In genomic region chr1:119828266-119828665, GRCh38 we compare ENCODE assay signal across 6 cellular contexts. TPM values are rescaled to one million over a fixed set of nuclear protein-coding genes. Genes with fewer than 3 reads are reported as not detected.
"Had no signal": no experiment of that assay in that cellular context is flagged by ENCODE, and none has a peak within 500 bp of the region (broad histone marks: within the 10 kb centered on the region; RNA-seq: fewer than 3 reads in every experiment).

No MANE protein-coding gene starts in this region.

- DNase-seq: H9, HCEC 1CT, KBM-7 had no signal

- H3K4me2 ChIP-seq: GM23338 had no signal

- ATAC-seq: GM23338 had no signal

- H2AFZ ChIP-seq: GM23338 had no signal

- H3K4me3 ChIP-seq: GM23338 had no signal

RNA-seq across cellular contexts. Expression of gene REG4, which starts 17.0 kb away (rescaled TPM):
- total RNA-seq: GM23338, H1, H9 had no signal
- polyA plus RNA-seq: GM23338, H1, IgD-negative memory B cell had no signal

RNA-seq across cellular contexts. Expression of gene HMGCS2, which starts 59.6 kb away (rescaled TPM):
- total RNA-seq: GM23338, H1, H9 had no signal
- polyA plus RNA-seq: GM23338, H1, IgD-negative memory B cell had no signal
